1 cellular context compared by ENCODE assay signal in the genomic region with DNA sequence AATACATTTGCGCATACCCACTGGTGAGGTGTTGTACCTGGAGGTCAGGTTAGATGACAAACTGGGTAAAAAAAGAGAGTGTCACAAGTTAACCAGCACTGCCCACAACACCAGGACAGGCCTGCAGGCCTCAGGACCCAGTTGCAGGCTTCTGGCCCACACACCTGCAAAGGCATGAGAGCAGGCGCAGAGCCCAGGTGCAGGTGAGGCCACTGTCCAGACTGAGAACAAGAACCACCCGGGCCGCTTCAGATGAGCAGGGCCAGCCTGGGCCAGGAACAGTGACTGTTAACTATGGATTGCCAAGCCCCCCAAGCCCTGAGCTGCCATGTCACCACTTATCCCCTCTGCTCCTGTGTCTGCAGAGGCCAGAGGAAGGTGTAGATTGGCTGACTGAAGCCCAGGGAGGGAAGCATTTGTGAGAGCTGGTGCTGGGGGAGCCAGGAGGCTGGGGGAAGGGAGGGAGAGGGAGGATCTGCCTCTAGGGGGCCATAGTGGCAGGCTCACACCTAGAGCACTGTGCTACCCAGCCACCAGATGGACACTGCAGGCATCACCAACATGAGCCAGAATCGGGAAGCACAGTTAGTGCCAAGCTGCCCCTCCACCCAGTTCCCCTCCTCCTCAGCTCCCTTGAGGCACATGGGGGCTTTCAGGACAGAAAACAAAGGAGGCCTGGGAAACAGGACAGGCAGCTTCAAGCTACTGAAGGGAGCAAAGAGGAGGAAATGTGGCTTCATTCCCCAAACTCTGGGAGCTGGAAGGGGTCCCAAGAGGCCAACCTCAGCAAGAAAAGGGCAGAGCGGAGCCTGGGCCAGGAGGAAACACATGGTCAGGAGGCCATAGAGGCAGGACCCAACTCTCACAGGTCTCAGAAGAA.
A peak's percentile ranks its signal among the peaks of the same experiment; 100 is the strongest.
TF ChIP-seq lines count a peak whose summit lies in the region.

No MANE protein-coding gene starts in this region.

TF ChIP-seq in H1, 55 proteins besides CTCF, POLR2A, EP300 and RAD21:
- TF ChIP-seq BRCA1 (IDR thresholded peaks at IDR 0.05; ENCODE audit: low read depth, low read length) (no peak), YY1 (IDR thresholded peaks at IDR 0.05; ENCODE audit: low read depth, low read length) (0 out of 2 replicates have a peak, but pooled peaks have one; percentile 9), TBP (IDR thresholded peaks at IDR 0.05; ENCODE audit: low read depth, low read length) (no peak), TEAD4 (IDR thresholded peaks at IDR 0.05; ENCODE audit: low read depth, low read length) (no peak), BACH1 (IDR thresholded peaks at IDR 0.05; ENCODE audit: low read length) (no peak), CREB1 (IDR thresholded peaks at IDR 0.05) (peak; percentile 48; the same call in 1 of the 2 replicates), FOSL1 (IDR thresholded peaks at IDR 0.05; ENCODE audit: insufficient read depth, low read depth, low read length) (no peak), SP2 (IDR thresholded peaks at IDR 0.05; ENCODE audit: low read length) (no peak), SRF (IDR thresholded peaks at IDR 0.05; ENCODE audit: low read depth, low read length) (no peak), BCL11A (IDR thresholded peaks at IDR 0.05; ENCODE audit: low read depth in 2 of 2, low read length in 2 of 2) (no peak), KDM1A (IDR thresholded peaks at IDR 0.05; ENCODE audit: borderline replicate concordance, low read length) (peak; percentile 43; the same call in 1 of the 2 replicates), TAF1 (IDR thresholded peaks at IDR 0.05; ENCODE audit: low read depth, low read length) (no peak), CTBP2 (IDR thresholded peaks at IDR 0.05; ENCODE audit: borderline replicate concordance, insufficient read depth, insufficient read length, low read length) (no peak), POLR2AphosphoS5 (IDR thresholded peaks at IDR 0.05; ENCODE audit: low read depth, low read length) (no peak), EZH2 (IDR thresholded peaks at IDR 0.05; ENCODE audit: low read depth, low read length, severe bottlenecking) (no peak), TCF12 (IDR thresholded peaks at IDR 0.05; ENCODE audit: low read depth, low read length) (no peak), NANOG (IDR thresholded peaks at IDR 0.05; ENCODE audit: insufficient read depth, low read depth, low read length, poor library complexity, severe bottlenecking) (no peak), RFX5 (IDR thresholded peaks at IDR 0.05; ENCODE audit: borderline replicate concordance, low read depth, low read length) (no peak), GABPA (IDR thresholded peaks at IDR 0.05; ENCODE audit: borderline replicate concordance, insufficient read depth, low read length) (no peak), HDAC6 (IDR thresholded peaks at IDR 0.05; ENCODE audit: low read depth, low read length) (no peak), CHD2 (IDR thresholded peaks at IDR 0.05; ENCODE audit: low read length) (0 out of 2 replicates have a peak, but pooled peaks have one; percentile 14)
- TF ChIP-seq, protein P1, sequence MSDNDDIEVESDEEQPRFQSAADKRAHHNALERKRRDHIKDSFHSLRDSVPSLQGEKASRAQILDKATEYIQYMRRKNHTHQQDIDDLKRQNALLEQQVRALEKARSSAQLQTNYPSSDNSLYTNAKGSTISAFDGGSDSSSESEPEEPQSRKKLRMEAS (IDR thresholded peaks at IDR 0.05): 0 out of 2 replicates have a peak, but pooled peaks have one; percentile 25
